Comparison of ENCODE assay signal across 12 cellular contexts in genomic region chr19:13849277-13849676, GRCh38. TPM values are rescaled to one million over a fixed set of nuclear protein-coding genes. Genes with fewer than 3 reads are reported as not detected.
DNase-seq lines count a peak whose midpoint lies in the region; ATAC-seq and TF ChIP-seq lines count a peak whose summit lies in the region.
"Had no signal": no experiment of that assay in that cellular context is flagged by ENCODE, and none has a peak within 500 bp of the region (broad histone marks: within the 10 kb centered on the region; RNA-seq: fewer than 3 reads in every experiment).

No MANE protein-coding gene starts in this region.

- no peak overlapping the region for H3K4me2 ChIP-seq in PC-9

- no peak for TF ChIP-seq POLR2A in gastroesophageal sphincter (IDR thresholded peaks at IDR 0.05)

- H3K36me3 Mint-ChIP-seq in CD4-positive, alpha-beta T cell (ENCODE audit: low read depth): peaks cover 5% of the 10 kb centered on the region

- 74 to 100% methylated on average over 1 to 2 of the region's 6 CpGs for WGBS in gastroesophageal sphincter (ENCODE audit: low coverage in 1 of 2), 2 donors

- H3K9me3 ChIP-seq in CD4-positive, alpha-beta T cell (ENCODE audit: control insufficient read depth, low read length): no peaks in the 10 kb centered on the region
- H3K9me3 ChIP-seq in PC-9 (ENCODE audit: insufficient read depth, low read depth) (no peaks in the 10 kb centered on the region), gastroesophageal sphincter (no peaks in the 10 kb centered on the region)

- H3K9me2 ChIP-seq in PC-9 (ENCODE audit: insufficient read depth): no peaks in the 10 kb centered on the region

- H3K27ac Mint-ChIP-seq in CD4-positive, alpha-beta T cell: peak overlapping the region; percentile 99

- no peak for TF ChIP-seq CTCF in CD4-positive, alpha-beta T cell (IDR thresholded peaks at IDR 0.05)
- no peak for TF ChIP-seq CTCF in PC-9 (conservative IDR thresholded peaks at IDR 0.05)
- no peak for TF ChIP-seq CTCF in gastroesophageal sphincter (IDR thresholded peaks at IDR 0.05)

- peaks cover 51% of the 10 kb centered on the region for H3K4me1 Mint-ChIP-seq in CD4-positive, alpha-beta T cell (ENCODE audit: low read depth)

- peak overlapping the region; percentile 84 for H3K4me3 Mint-ChIP-seq in CD4-positive, alpha-beta T cell

- H3K9ac ChIP-seq in rectal smooth muscle tissue (ENCODE audit: low read length): no peak overlapping the region

- CTCF ChIA-PET in CD4-positive, alpha-beta T cell (lab: Charles Lee): interaction anchor here (1.1 to 5.4 kb wide), 2 partner anchors 13 to 32 kb away, joined by 3 to 46 read pairs; no protein-coding TSS in a partner anchor
- CTCF ChIA-PET in PC-9 (lab: Charles Lee): interaction anchor here (0.6 kb wide), 1 partner anchor 12 kb away, joined by 3 read pairs; no protein-coding TSS in a partner anchor

- H3K79me2 ChIP-seq in PC-9 (ENCODE audit: low read depth): 0 out of 2 replicates have a peak, but pooled peaks cover 5% of the 10 kb centered on the region

- H4K20me1 ChIP-seq in PC-9 (ENCODE audit: insufficient read depth): no peaks in the 10 kb centered on the region

- intact Hi-C loops in CD4-positive, alpha-beta T cell (cut with DNase I, micrococcal nuclease): loop anchor here in 1 of 2 experiments (5.0 to 10.0 kb wide), 2 partner anchors 673 to 694 kb away; partner anchors contain the start of genes IER2 and STX10
- intact Hi-C loops in PC-9 (cut with micrococcal nuclease; ENCODE audit: unreplicated experiment): loop anchor here (10.0 kb wide), 1 partner anchor 1064 kb away; no protein-coding TSS in a partner anchor

- H3F3A ChIP-seq in PC-9 (ENCODE audit: insufficient read depth, low read depth): peaks cover 85% of the 10 kb centered on the region

- H3K4me1 ChIP-seq in PC-9 (replicated peaks; ENCODE audit: insufficient read depth) (peaks cover 79% of the 10 kb centered on the region), gastroesophageal sphincter (peaks cover 0 to 88% (median 31%) of the 10 kb centered on the region in 3 donors), rectal smooth muscle tissue (ENCODE audit: control insufficient read depth, insufficient read depth, low read length) (peaks cover 27% of the 10 kb centered on the region)

- no peaks in the 10 kb centered on the region for H3K27me3 ChIP-seq in CD4-positive, alpha-beta T cell (ENCODE audit: control insufficient read depth, insufficient read depth, low read length)
- H3K27me3 ChIP-seq in PC-9 (ENCODE audit: insufficient read depth, low read depth) (no peaks in the 10 kb centered on the region), gastroesophageal sphincter (no peaks in the 10 kb centered on the region), rectal smooth muscle tissue (ENCODE audit: control insufficient read depth, insufficient read depth, low read length) (no peaks in the 10 kb centered on the region)

- H3K4me3 ChIP-seq in PC-9: no peak overlapping the region
- H3K4me3 ChIP-seq in gastroesophageal sphincter: no peak overlapping the region
- no peak overlapping the region for H3K4me3 ChIP-seq in rectal smooth muscle tissue (ENCODE audit: low read length)

- no peak for ATAC-seq in CD4-positive, alpha-beta T cell (ENCODE audit: poor library complexity)
- ATAC-seq in gastroesophageal sphincter (no peak), HG02763 (IDR thresholded peaks at IDR 0.05; ENCODE audit: unreplicated experiment) (no peak), GM21576 (IDR thresholded peaks at IDR 0.05; ENCODE audit: unreplicated experiment) (no peak)

- H3K36me3 ChIP-seq in PC-9 (ENCODE audit: low read depth) (no peaks in the 10 kb centered on the region), gastroesophageal sphincter (no peaks in the 10 kb centered on the region), rectal smooth muscle tissue (ENCODE audit: control insufficient read depth, insufficient read depth, low read length) (no peaks in the 10 kb centered on the region)

- no peaks in the 10 kb centered on the region for H3K27me3 Mint-ChIP-seq in CD4-positive, alpha-beta T cell

- H2AFZ ChIP-seq in PC-9: no peak overlapping the region

- no peak for TF ChIP-seq EP300 in gastroesophageal sphincter (IDR thresholded peaks at IDR 0.05)

- no peak for DNase-seq in CD4-positive, alpha-beta T cell
- DNase-seq in PC-9: no peak
- no peak for DNase-seq in iPS-NIHi11 (ENCODE audit: low spot score)
- no peak for DNase-seq in glomerular visceral epithelial cell (ENCODE audit: extremely low spot score)
- DNase-seq: activated effector memory CD4-positive, alpha-beta T cell treated with Interleukin-2 at 50 U/mL for 16 hours; kidney glomerular epithelial cell; NCI-H2227 treated with DMSO at 0.1 percent for 48 hours; stimulated activated CD4-positive, alpha-beta T cell treated with anti-CD3 and anti-CD28 coated beads, Interleukin-2, amount 100 ng/mL, for 48 hours had no signal

- POLR2A ChIA-PET in CD4-positive, alpha-beta T cell (lab: Charles Lee): interaction anchor here (1.1 to 2.1 kb wide), 2 partner anchors 12 to 54 kb away, joined by 5 to 6 read pairs; partner anchors contain the start of gene ZSWIM4
- POLR2A ChIA-PET in PC-9 (lab: Charles Lee; ENCODE audit: unreplicated experiment): interaction anchor here (0.6 kb wide), 3 partner anchors 9 to 54 kb away, joined by 3 to 5 read pairs (median 4); partner anchors contain the start of gene ZSWIM4

- no peak overlapping the region for H3K27ac ChIP-seq in CD4-positive, alpha-beta T cell (ENCODE audit: low read depth, low read length)
- peak overlapping the region; percentile 97; the same call in 1 of the 2 replicates for H3K27ac ChIP-seq in PC-9
- H3K27ac ChIP-seq in gastroesophageal sphincter: peak overlapping the region; percentile 97 to 100 (median 100)
- peak overlapping the region; percentile 100 for H3K27ac ChIP-seq in rectal smooth muscle tissue (ENCODE audit: low read depth, low read length)

- H3K9me3 Mint-ChIP-seq in CD4-positive, alpha-beta T cell: no peaks in the 10 kb centered on the region

- BruUV-seq in PC-9 (replicated peaks; lab: Mats Ljungman, UMichigan): no TSS peak

RNA-seq across cellular contexts. Expression of gene NANOS3, which starts 27.7 kb away (rescaled TPM):
- under 1 TPM in 1 of 2 experiments, not detected in 1; 0.87 TPM for total RNA-seq in CD4-positive, alpha-beta T cell
- total RNA-seq in PC-9 (2021) (1.7 and 2.1 TPM in 2 replicates), gastroesophageal sphincter (1 to 10 TPM in 2 of 4 donors, not detected in 2; 1.1 to 5.0 TPM)

RNA-seq across cellular contexts. Expression of gene ZSWIM4, which starts 54.0 kb away (rescaled TPM):
- 1 to 10 TPM; 3.5 to 3.8 TPM for total RNA-seq in CD4-positive, alpha-beta T cell
- 15.2 and 15.8 TPM in 2 replicates for total RNA-seq in PC-9 (2021)
- total RNA-seq in gastroesophageal sphincter: 1 to 10 TPM; 3.9 to 9.2 (median 4.2) TPM

RNA-seq across cellular contexts. Expression of gene BRME1, which starts 56.6 kb away (rescaled TPM):
- total RNA-seq in CD4-positive, alpha-beta T cell: 1 to 10 TPM; 1.1 to 1.3 TPM
- 13.7 and 13.9 TPM in 2 replicates for total RNA-seq in PC-9 (2021)
- 1 to 10 TPM in 3 of 4 donors, not detected in 1; 1.9 to 2.4 (median 2.2) TPM for total RNA-seq in gastroesophageal sphincter

RNA-seq across cellular contexts. Expression of gene CC2D1A, which starts 56.7 kb away (rescaled TPM):
- total RNA-seq in CD4-positive, alpha-beta T cell: 10 to 100 TPM; 16.4 to 16.9 TPM
- total RNA-seq in PC-9 (2021) (55.1 and 55.8 TPM in 2 replicates), gastroesophageal sphincter (10 to 100 TPM; 15.6 to 36.8 (median 22.4) TPM)
